Comparison of ENCODE assay signal across 2 cellular contexts in the genomic region with DNA sequence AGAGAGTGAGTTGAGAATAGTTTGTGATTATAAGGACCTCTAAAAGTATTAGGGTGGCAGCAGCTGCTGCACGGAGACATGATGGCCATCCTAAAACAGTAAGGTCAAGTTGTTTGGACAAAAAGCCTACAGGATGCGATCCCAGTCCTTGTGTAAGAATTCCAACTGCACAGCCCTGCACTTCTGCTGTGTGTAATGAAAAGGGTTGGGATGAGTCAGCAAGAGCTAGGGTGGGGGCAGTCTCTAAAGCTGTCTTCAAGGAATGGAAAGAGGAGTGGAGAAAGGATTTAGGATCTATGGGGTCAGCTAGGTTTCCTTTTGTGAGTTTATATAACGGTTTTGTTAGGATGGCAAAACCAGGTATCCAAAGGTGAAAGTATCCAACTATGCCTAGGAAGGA. TPM values are rescaled to one million over a fixed set of nuclear protein-coding genes. Genes with fewer than 3 reads are reported as not detected.
"Had no signal": no experiment of that assay in that cellular context is flagged by ENCODE, and none has a peak within 500 bp of the region (broad histone marks: within the 10 kb centered on the region; RNA-seq: fewer than 3 reads in every experiment).

No MANE protein-coding gene starts in this region.

RNA-seq across cellular contexts. Expression of a gene that starts 3.6 kb away (rescaled TPM):
- total RNA-seq: epithelial cell of proximal tubule, fibroblast of villous mesenchyme had no signal
